Comparison of ENCODE assay signal across 18 cellular contexts in the genomic region with DNA sequence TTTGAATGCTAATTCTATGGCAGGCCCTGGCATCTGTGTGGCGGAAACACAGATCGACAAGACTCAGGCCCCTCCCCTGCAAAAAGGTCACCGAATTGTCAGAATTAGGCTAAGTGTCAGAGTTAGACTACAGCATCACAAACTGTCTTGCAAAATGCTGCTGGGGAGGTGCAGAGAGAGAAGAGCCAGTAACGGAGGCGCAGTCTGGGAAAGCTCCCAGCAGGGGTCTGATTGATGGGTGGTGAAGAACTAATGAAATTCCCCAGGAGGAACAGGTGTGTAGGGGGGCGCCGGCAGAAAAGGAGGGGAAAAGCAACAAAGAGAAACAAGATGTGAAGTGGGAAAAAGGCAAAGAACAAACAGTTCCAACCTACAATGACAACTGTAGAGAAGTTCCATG.
A peak's percentile ranks its signal among the peaks of the same experiment; 100 is the strongest.
DNase-seq lines count a peak whose midpoint lies in the region; ATAC-seq and TF ChIP-seq lines count a peak whose summit lies in the region.
"Had no signal": no experiment of that assay in that cellular context is flagged by ENCODE, and none has a peak within 500 bp of the region (broad histone marks: within the 10 kb centered on the region; RNA-seq: fewer than 3 reads in every experiment).

No MANE protein-coding gene starts in this region.

- no peak overlapping the region for H3K4me3 Mint-ChIP-seq in activated CD4-positive, alpha-beta memory T cell treated with anti-CD3 and anti-CD28 coated beads, Interleukin-2, amount 10 ng/mL, durations not matched to agents 7 days and 5 days
- no peak overlapping the region for H3K4me3 Mint-ChIP-seq in activated CD4-positive, alpha-beta memory T cell treated with anti-CD3 and anti-CD28 coated beads for 36 hours
- H3K4me3 Mint-ChIP-seq in endodermal cell: no peak overlapping the region
- H3K4me3 Mint-ChIP-seq in type B pancreatic cell: no peak overlapping the region
- H3K4me3 Mint-ChIP-seq in natural killer cell: no peak overlapping the region
- H3K4me3 Mint-ChIP-seq: CD14-positive monocyte, H9 had no signal

- H3K4me1 Mint-ChIP-seq in activated CD4-positive, alpha-beta memory T cell treated with anti-CD3 and anti-CD28 coated beads, Interleukin-2, amount 10 ng/mL, durations not matched to agents 7 days and 5 days: no peaks in the 10 kb centered on the region
- H3K4me1 Mint-ChIP-seq in activated CD4-positive, alpha-beta memory T cell treated with anti-CD3 and anti-CD28 coated beads for 36 hours (ENCODE audit: low read depth): no peaks in the 10 kb centered on the region
- H3K4me1 Mint-ChIP-seq in endodermal cell (no peaks in the 10 kb centered on the region), type B pancreatic cell (ENCODE audit: unreplicated experiment) (peaks cover 5% of the 10 kb centered on the region), natural killer cell (no peaks in the 10 kb centered on the region)
- H3K4me1 Mint-ChIP-seq: CD14-positive monocyte had no signal

- no peaks in the 10 kb centered on the region for H3K9me3 Mint-ChIP-seq in activated CD4-positive, alpha-beta memory T cell treated with anti-CD3 and anti-CD28 coated beads, Interleukin-2, amount 10 ng/mL, durations not matched to agents 7 days and 5 days
- H3K9me3 Mint-ChIP-seq in activated CD4-positive, alpha-beta memory T cell treated with anti-CD3 and anti-CD28 coated beads for 36 hours: no peaks in the 10 kb centered on the region
- peaks cover 11% of the 10 kb centered on the region for H3K9me3 Mint-ChIP-seq in endodermal cell
- H3K9me3 Mint-ChIP-seq in type B pancreatic cell: no peaks in the 10 kb centered on the region
- no peaks in the 10 kb centered on the region for H3K9me3 Mint-ChIP-seq in natural killer cell

- H3K27me3 Mint-ChIP-seq in activated CD4-positive, alpha-beta memory T cell treated with anti-CD3 and anti-CD28 coated beads, Interleukin-2, amount 10 ng/mL, durations not matched to agents 7 days and 5 days: peaks cover 7% of the 10 kb centered on the region
- peaks cover 1% of the 10 kb centered on the region for H3K27me3 Mint-ChIP-seq in activated CD4-positive, alpha-beta memory T cell treated with anti-CD3 and anti-CD28 coated beads for 36 hours
- H3K27me3 Mint-ChIP-seq in endodermal cell (ENCODE audit: insufficient read depth): no peaks in the 10 kb centered on the region
- H3K27me3 Mint-ChIP-seq in type B pancreatic cell: peaks cover 27% of the 10 kb centered on the region
- peaks cover 0 to 6% of the 10 kb centered on the region in 2 donors for H3K27me3 Mint-ChIP-seq in natural killer cell (ENCODE audit: low read depth in 2 of 2)

- 60% methylated on average over 3 to 7 of the region's 7 CpGs for WGBS in endodermal cell (ENCODE audit: insufficient coverage in 1 of 2, insufficient read length in 1 of 2), 2 experiments

- H3K9ac ChIP-seq in endodermal cell (ENCODE audit: extremely low read depth, low read length, poor library complexity, severe bottlenecking): no peak overlapping the region

- peak; percentile 3 for DNase-seq in activated CD4-positive, alpha-beta memory T cell treated with anti-CD3 and anti-CD28 coated beads, Interleukin-2, amount 10 ng/mL, durations not matched to agents 7 days and 5 days
- DNase-seq in activated CD4-positive, alpha-beta memory T cell treated with anti-CD3 and anti-CD28 coated beads for 36 hours: no peak
- DNase-seq in HEK293T (ENCODE audit: extremely low spot score) (no peak), endodermal cell (peak; percentile 48), type B pancreatic cell (ENCODE audit: extremely low spot score, unreplicated experiment) (peak; percentile 11), natural killer cell (no peak)
- DNase-seq: EL, MV-4-11, NCI-H1436, NCI-H2081, NCI-H446 treated with DMSO at 0.1 percent for 48 hours, NCI-H774, SW 1271 had no signal

- CTCF ChIA-PET in activated CD4-positive, alpha-beta memory T cell treated with anti-CD3 and anti-CD28 coated beads, Interleukin-2, amount 10 ng/mL, durations not matched to agents 7 days and 5 days (lab: Charles Lee): interaction anchor here (0.7 kb wide), 1 partner anchor 19 kb away, joined by 3 read pairs; no protein-coding TSS in a partner anchor
- CTCF ChIA-PET in activated CD4-positive, alpha-beta memory T cell treated with anti-CD3 and anti-CD28 coated beads for 36 hours (lab: Charles Lee): no interaction called here
- CTCF ChIA-PET in HEK293T (lab: Yijun Ruan, JAX): no interaction called here

- H3K36me3 Mint-ChIP-seq in activated CD4-positive, alpha-beta memory T cell treated with anti-CD3 and anti-CD28 coated beads, Interleukin-2, amount 10 ng/mL, durations not matched to agents 7 days and 5 days (ENCODE audit: low read depth): no peaks in the 10 kb centered on the region
- H3K36me3 Mint-ChIP-seq in activated CD4-positive, alpha-beta memory T cell treated with anti-CD3 and anti-CD28 coated beads for 36 hours: no peaks in the 10 kb centered on the region
- H3K36me3 Mint-ChIP-seq in endodermal cell (ENCODE audit: low read depth) (no peaks in the 10 kb centered on the region), type B pancreatic cell (no peaks in the 10 kb centered on the region), natural killer cell (no peaks in the 10 kb centered on the region)
- H3K36me3 Mint-ChIP-seq: CD14-positive monocyte had no signal

- TF ChIP-seq CTCF in endodermal cell (conservative IDR thresholded peaks at IDR 0.05) (no peak), type B pancreatic cell (conservative IDR thresholded peaks at IDR 0.05) (no peak), natural killer cell (IDR thresholded peaks at IDR 0.05) (no peak)

- intact Hi-C loops in activated CD4-positive, alpha-beta memory T cell treated with anti-CD3 and anti-CD28 coated beads for 36 hours (cut with micrococcal nuclease): loop anchor here (10.0 kb wide), 1 partner anchor 955 kb away; no protein-coding TSS in a partner anchor
- intact Hi-C loops in natural killer cell (cut with micrococcal nuclease): no loop called here

- no peak overlapping the region for H3K27ac ChIP-seq in endodermal cell (ENCODE audit: low read depth, low read length)
- H3K27ac ChIP-seq: HL-60, SJSA1 had no signal

- no peaks in the 10 kb centered on the region for H3K27me3 ChIP-seq in endodermal cell (ENCODE audit: control insufficient read depth, insufficient read depth, low read length, poor library complexity, severe bottlenecking)

- no peaks in the 10 kb centered on the region for H3K36me3 ChIP-seq in endodermal cell (ENCODE audit: control insufficient read depth, insufficient read depth, low read length)
- H3K36me3 ChIP-seq: SJSA1 had no signal

- POLR2A ChIA-PET in activated CD4-positive, alpha-beta memory T cell treated with anti-CD3 and anti-CD28 coated beads, Interleukin-2, amount 10 ng/mL, durations not matched to agents 7 days and 5 days (lab: Charles Lee): no interaction called here
- POLR2A ChIA-PET in activated CD4-positive, alpha-beta memory T cell treated with anti-CD3 and anti-CD28 coated beads for 36 hours (lab: Charles Lee): no interaction called here
- POLR2A ChIA-PET in HEK293T (lab: Yijun Ruan, JAX): no interaction called here

- no peaks in the 10 kb centered on the region for H3K4me1 ChIP-seq in endodermal cell (ENCODE audit: control insufficient read depth, insufficient read depth, low read length)
- H3K4me1 ChIP-seq: SJSA1 had no signal

- no peak for ATAC-seq in GM19035 (IDR thresholded peaks at IDR 0.05; ENCODE audit: unreplicated experiment)
- ATAC-seq in natural killer cell: no peak

- H3K27ac Mint-ChIP-seq in activated CD4-positive, alpha-beta memory T cell treated with anti-CD3 and anti-CD28 coated beads, Interleukin-2, amount 10 ng/mL, durations not matched to agents 7 days and 5 days: no peak overlapping the region
- H3K27ac Mint-ChIP-seq in activated CD4-positive, alpha-beta memory T cell treated with anti-CD3 and anti-CD28 coated beads for 36 hours: no peak overlapping the region
- H3K27ac Mint-ChIP-seq in endodermal cell (no peak overlapping the region), type B pancreatic cell (no peak overlapping the region), natural killer cell (no peak overlapping the region)
- H3K27ac Mint-ChIP-seq: CD14-positive monocyte had no signal

- H3K4me3 ChIP-seq in endodermal cell (ENCODE audit: low read length): no peak overlapping the region
- H3K4me3 ChIP-seq: SJSA1 had no signal

- H3K9me3 ChIP-seq in endodermal cell (ENCODE audit: control insufficient read depth, low read length): no peaks in the 10 kb centered on the region
- H3K9me3 ChIP-seq: SJSA1 had no signal

TF ChIP-seq in HEK293T, 16 proteins besides CTCF, POLR2A, EP300 and RAD21:
- TF ChIP-seq SP1 (IDR thresholded peaks at IDR 0.05): no peak
- peak; percentile 54 for TF ChIP-seq PKNOX1 (IDR thresholded peaks at IDR 0.05)

Comparison
In these comparisons a context has a peak if more than half of its experiments do, and no peak if none do; other contexts are left out.
1. DNase-seq: peak in activated CD4-positive, alpha-beta memory T cell treated with anti-CD3 and anti-CD28 coated beads, Interleukin-2, amount 10 ng/mL, durations not matched to agents 7 days and 5 days (single experiment), endodermal cell (single experiment) and type B pancreatic cell (single experiment); none in activated CD4-positive, alpha-beta memory T cell treated with anti-CD3 and anti-CD28 coated beads for 36 hours (single experiment), HEK293T (single experiment) and natural killer cell (single experiment).